In the genomic region with DNA sequence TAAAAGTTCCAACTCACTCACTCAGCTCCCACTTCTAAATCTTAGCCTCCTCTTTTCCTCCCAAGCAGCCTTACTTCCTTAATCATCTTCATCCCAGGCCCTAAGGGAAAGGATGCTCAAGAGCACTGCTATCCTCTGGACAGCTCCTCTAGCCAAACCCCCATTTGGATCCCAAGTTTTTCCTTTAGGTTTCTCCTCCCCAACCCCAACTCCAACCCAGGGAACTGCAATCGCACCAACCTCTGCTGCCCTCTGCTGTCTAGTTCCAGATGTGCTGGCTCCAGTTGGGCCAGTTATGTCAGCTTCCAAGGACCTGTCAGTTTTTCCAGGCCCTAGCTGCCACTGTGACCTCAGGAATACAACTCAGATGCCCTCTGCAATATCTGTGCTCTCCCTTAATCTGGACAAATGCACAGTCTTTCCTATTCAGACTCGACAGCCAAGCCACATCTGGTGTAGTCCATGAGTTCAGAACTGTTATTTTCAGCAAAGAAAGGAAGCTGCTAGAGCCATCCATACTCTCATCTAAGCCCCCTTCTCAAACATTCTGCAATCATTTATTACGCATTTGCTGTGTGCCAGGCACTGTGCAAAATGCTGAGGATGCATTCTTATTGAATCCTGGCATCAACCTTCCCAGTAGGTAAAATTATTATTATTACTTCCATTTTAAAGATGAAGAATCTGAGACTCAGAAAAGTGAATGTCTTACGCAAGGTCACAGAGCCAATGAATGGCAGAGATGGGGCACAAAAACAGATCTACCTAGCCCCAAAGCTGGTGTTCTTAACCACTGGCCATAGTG, we compare ENCODE assay signal across 8 cellular contexts. TPM values are rescaled to one million over a fixed set of nuclear protein-coding genes. Genes with fewer than 3 reads are reported as not detected.
DNase-seq lines count a peak whose midpoint lies in the region; ATAC-seq, FAIRE-seq and TF ChIP-seq lines count a peak whose summit lies in the region.

No MANE protein-coding gene starts in this region.

- no peak overlapping the region for H4K91ac ChIP-seq in H9 (ENCODE audit: insufficient read length, low read depth, low read length)

- H3K27ac Mint-ChIP-seq in H9 (no peak overlapping the region), astrocyte (ENCODE audit: unreplicated experiment) (no peak overlapping the region)

- DNase-seq in H9 (peak; percentile 70), astrocyte (ENCODE audit: low read depth) (peak; percentile 29), hippocampal formation (lab: John Stamatoyannopoulos, UW) (peak; percentile 12 to 37), small intestine (peak; percentile 64)

- no peak overlapping the region for H3K14ac ChIP-seq in H9 (ENCODE audit: insufficient read depth, low read length)

- no peak overlapping the region for H3K23ac ChIP-seq in H9 (ENCODE audit: insufficient read length, low read depth, low read length)

- H3K9ac ChIP-seq in H9 (ENCODE audit: extremely low read depth, insufficient read length, low read length), result no peak overlapping the region
- no peak overlapping the region for H3K9ac ChIP-seq in OCI-LY3 (ENCODE audit: low read length)
- H3K9ac ChIP-seq in astrocyte (ENCODE audit: low read length), result no peak overlapping the region

- H3K4me1 Mint-ChIP-seq in H9 (peaks cover 19 to 25% of the 10 kb centered on the region in 2 experiments), astrocyte (ENCODE audit: low read depth, unreplicated experiment) (no peaks in the 10 kb centered on the region)

- no peak overlapping the region for H2AFZ ChIP-seq in H9 (ENCODE audit: low read length)
- no peak overlapping the region for H2AFZ ChIP-seq in OCI-LY3 (ENCODE audit: low read depth, low read length)
- H2AFZ ChIP-seq in astrocyte (ENCODE audit: low read depth, low read length), result no peak overlapping the region

- FAIRE-seq in astrocyte (lab: Jason Lieb, UNC), result peak; percentile 79
- no peak for FAIRE-seq in small intestine (lab: Jason Lieb, UNC)

- H3K4me2 ChIP-seq in H9 (ENCODE audit: insufficient read depth, insufficient read length, low read length), result no peak overlapping the region
- H3K4me2 ChIP-seq in OCI-LY3 (ENCODE audit: low read length), result no peak overlapping the region
- no peak overlapping the region for H3K4me2 ChIP-seq in astrocyte (ENCODE audit: low read length)

- WGBS in H9 (ENCODE audit: extremely low coverage, insufficient read length, low lambda C conversion rate), result no CpG with 5 or more reads among the region's 4 CpGs
- WGBS in small intestine, 3 donors, result 34 to 49% (median 37%) methylated on average over 4 of the region's 4 CpGs

- H3K36me3 Mint-ChIP-seq in H9 (ENCODE audit: insufficient read depth in 1 of 3, low read depth in 3 of 3) (peaks cover 0 to 3% (median 0%) of the 10 kb centered on the region in 3 experiments; a peak in 1 of 7 replicates), astrocyte (ENCODE audit: low read depth, unreplicated experiment) (no peaks in the 10 kb centered on the region)

- H3K9me3 Mint-ChIP-seq in H9 (peaks cover 0 to 41% of the 10 kb centered on the region in 2 experiments; a peak in 2 of 5 replicates), astrocyte (ENCODE audit: unreplicated experiment) (peaks cover 2% of the 10 kb centered on the region)

- H3K4ac ChIP-seq in H9 (ENCODE audit: low read depth, low read length), result no peak overlapping the region

- no peak overlapping the region for H2AK5ac ChIP-seq in H9 (ENCODE audit: insufficient read length, low read length)

- H4K5ac ChIP-seq in H9 (ENCODE audit: insufficient read length, low read depth, low read length), result no peak overlapping the region

- H4K20me1 ChIP-seq in H9 (ENCODE audit: control insufficient read depth, insufficient read depth, insufficient read length) (no peaks in the 10 kb centered on the region), OCI-LY3 (ENCODE audit: insufficient read depth, low read length) (no peaks in the 10 kb centered on the region), astrocyte (ENCODE audit: insufficient read depth, low read length) (no peaks in the 10 kb centered on the region)

- no peak overlapping the region for H2BK20ac ChIP-seq in H9 (ENCODE audit: low read depth, low read length, poor library complexity, severe bottlenecking)

- no peak overlapping the region for H3K56ac ChIP-seq in H9 (ENCODE audit: insufficient read length, low read depth, low read length)

- H4K8ac ChIP-seq in H9 (replicated peaks; ENCODE audit: insufficient read length, low read depth, low read length), result no peak overlapping the region

- ATAC-seq in HG02938 (IDR thresholded peaks at IDR 0.05; ENCODE audit: unreplicated experiment), result no peak
- no peak for ATAC-seq in GM18873 (IDR thresholded peaks at IDR 0.05; ENCODE audit: low FRiP score, unreplicated experiment)

- H3K27ac ChIP-seq in C4-2B, result no peak overlapping the region
- no peak overlapping the region for H3K27ac ChIP-seq in H9 (ENCODE audit: insufficient read length, low read depth, low read length)
- H3K27ac ChIP-seq in OCI-LY3 (ENCODE audit: low read length), result no peak overlapping the region
- no peak overlapping the region for H3K27ac ChIP-seq in astrocyte (ENCODE audit: low read depth, low read length)
- H3K27ac ChIP-seq in small intestine (ENCODE audit: low read depth in 1 of 2, low read length in 1 of 2), result no peak overlapping the region

- no peak overlapping the region for H2BK15ac ChIP-seq in H9 (ENCODE audit: low read depth, low read length)

- no peak overlapping the region for H2BK12ac ChIP-seq in H9 (ENCODE audit: insufficient read length, low read depth, low read length)

- H3K23me2 ChIP-seq in H9 (ENCODE audit: insufficient read length, low read depth, low read length, poor library complexity, severe bottlenecking), result no peaks in the 10 kb centered on the region

- H3K9me3 ChIP-seq in H9 (ENCODE audit: control insufficient read depth, low read depth, low read length) (peaks cover 8% of the 10 kb centered on the region), OCI-LY3 (ENCODE audit: insufficient read depth, low read length) (no peaks in the 10 kb centered on the region), astrocyte (ENCODE audit: insufficient read depth, low read depth, low read length) (no peaks in the 10 kb centered on the region), small intestine (ENCODE audit: control insufficient read depth, low read depth) (no peaks in the 10 kb centered on the region)

- H3K27me3 Mint-ChIP-seq in H9 (ENCODE audit: low read depth), result peaks cover 7% of the 10 kb centered on the region
- peaks cover 34% of the 10 kb centered on the region for H3K27me3 Mint-ChIP-seq in astrocyte (ENCODE audit: low read depth, unreplicated experiment)

- H3K4me3 ChIP-seq in OCI-LY3 (ENCODE audit: low read length) (no peak overlapping the region), astrocyte (ENCODE audit: insufficient read depth, low read depth, low read length) (no peak overlapping the region), small intestine (ENCODE audit: low read depth in 1 of 2, low read length in 2 of 2) (no peak overlapping the region)

- peaks cover 5% of the 10 kb centered on the region; the same call in 1 of the 2 replicates for H3K4me1 ChIP-seq in H9 (ENCODE audit: insufficient read depth, low read length)
- H3K4me1 ChIP-seq in OCI-LY3 (ENCODE audit: low read length), result peaks cover 9% of the 10 kb centered on the region
- H3K4me1 ChIP-seq in astrocyte (ENCODE audit: insufficient read depth, low read length), result no peaks in the 10 kb centered on the region
- H3K4me1 ChIP-seq in small intestine (ENCODE audit: control insufficient read depth in 2 of 2, insufficient read depth in 1 of 2, low read depth in 1 of 2, low read length in 1 of 2), result no peaks in the 10 kb centered on the region

- H3K18ac ChIP-seq in H9 (ENCODE audit: insufficient read length, low read depth, low read length), result no peak overlapping the region

- H3K79me2 ChIP-seq in H9 (ENCODE audit: insufficient read depth, low read length) (no peaks in the 10 kb centered on the region), OCI-LY3 (ENCODE audit: low read length) (no peaks in the 10 kb centered on the region), astrocyte (ENCODE audit: insufficient read depth, low read length) (no peaks in the 10 kb centered on the region)

- H2BK5ac ChIP-seq in H9 (ENCODE audit: insufficient read length, low read length), result no peak overlapping the region

- H3K36me3 ChIP-seq in OCI-LY3 (replicated peaks; ENCODE audit: low read depth, low read length), result no peaks in the 10 kb centered on the region
- no peaks in the 10 kb centered on the region for H3K36me3 ChIP-seq in astrocyte (ENCODE audit: insufficient read depth, low read length)
- no peaks in the 10 kb centered on the region for H3K36me3 ChIP-seq in small intestine (ENCODE audit: control insufficient read depth in 2 of 2, insufficient read depth in 2 of 2, low read length in 2 of 2)

- H3K4me3 Mint-ChIP-seq in H9, result peak overlapping the region in 1 of 2 experiments; percentile 5; a peak in 1 of 5 replicates
- H3K4me3 Mint-ChIP-seq in astrocyte (ENCODE audit: unreplicated experiment), result no peak overlapping the region

- H3K79me1 ChIP-seq in H9 (ENCODE audit: insufficient read depth, low read depth, low read length, poor library complexity, severe bottlenecking), result no peaks in the 10 kb centered on the region

- H3T11ph ChIP-seq in H9 (ENCODE audit: low read length), result no peak overlapping the region

- TF ChIP-seq CTCF in C4-2B (conservative IDR thresholded peaks at IDR 0.05) (peak; percentile 66), H9 (conservative IDR thresholded peaks at IDR 0.05) (peak; percentile 76), OCI-LY3 (IDR thresholded peaks at IDR 0.05; ENCODE audit: low read depth, low read length) (peak; percentile 70), astrocyte (IDR thresholded peaks at IDR 0.05; ENCODE audit: insufficient read depth, low read depth, low read length) (peak; percentile 61)

- no peak overlapping the region for H2BK120ac ChIP-seq in H9 (ENCODE audit: low read depth, low read length, poor library complexity, severe bottlenecking)

- H3K27me3 ChIP-seq in H9 (ENCODE audit: insufficient read depth, low read length) (no peaks in the 10 kb centered on the region), OCI-LY3 (ENCODE audit: low read depth, low read length) (no peaks in the 10 kb centered on the region), astrocyte (ENCODE audit: insufficient read depth, low read length) (peaks cover 2% of the 10 kb centered on the region), small intestine (ENCODE audit: control insufficient read depth in 2 of 2, insufficient read depth in 2 of 2, low read length in 2 of 2) (no peaks in the 10 kb centered on the region)

RNA-seq across cellular contexts. Expression of gene XPNPEP2, which starts 12.3 kb away (rescaled TPM):
- total RNA-seq in H9 (2021) (0.11 TPM in 1 of 2 replicates, not detected in the other), astrocyte (not detected in 2 replicates)
- 10 to 100 TPM; 27.0 to 80.1 (median 27.3) TPM for polyA plus RNA-seq in small intestine

RNA-seq across cellular contexts. Expression of gene SASH3, which starts 53.2 kb away (rescaled TPM):
- total RNA-seq in H9 (2021), result not detected in 2 replicates
- total RNA-seq in astrocyte, result not detected in 2 replicates
- polyA plus RNA-seq in small intestine, result 10 to 100 TPM in 1 of 3 donors, 1 to 10 TPM in 2; 3.8 to 11.1 (median 7.0) TPM
